In the genomic region with DNA sequence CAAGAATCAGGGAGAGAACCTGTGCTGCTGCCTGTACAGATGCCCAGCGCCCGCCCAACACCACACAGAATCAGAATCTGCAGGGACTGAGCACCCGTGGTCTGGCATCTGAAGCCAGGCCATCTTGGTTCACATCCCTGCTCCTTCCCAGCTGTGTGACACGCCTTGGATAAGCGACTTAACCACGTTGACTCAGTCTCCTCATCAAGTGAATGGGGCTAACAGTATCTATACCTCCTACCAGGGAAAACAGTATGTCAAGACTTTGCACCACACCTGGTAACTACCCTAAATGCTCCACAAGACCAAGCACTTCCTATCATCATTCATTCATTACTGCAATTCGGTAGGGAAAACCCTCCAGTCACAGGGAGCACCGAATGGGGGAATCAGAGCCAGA, we compare ENCODE assay signal across 8 cellular contexts. TPM values are rescaled to one million over a fixed set of nuclear protein-coding genes. Genes with fewer than 3 reads are reported as not detected.
DNase-seq lines count a peak whose midpoint lies in the region; ATAC-seq and TF ChIP-seq lines count a peak whose summit lies in the region.

No MANE protein-coding gene starts in this region.

- H3K4me3 ChIP-seq in H7 (ENCODE audit: insufficient read depth, low read depth, low read length) (peak overlapping the region; percentile 95), right cardiac atrium (ENCODE audit: low read length) (peak overlapping the region; percentile 93), skeletal muscle tissue (ENCODE audit: low read length in 3 of 3) (peak overlapping the region; percentile 78 to 90 (median 88))

- H3K36me3 ChIP-seq in H7 (replicated peaks; ENCODE audit: control insufficient read depth, insufficient read depth, low read length) (peaks cover 5% of the 10 kb centered on the region), skeletal muscle tissue (ENCODE audit: control insufficient read depth in 3 of 3, insufficient read depth in 3 of 3, low read length in 3 of 3) (peaks cover 10 to 21% (median 17%) of the 10 kb centered on the region in 3 donors)

- H3K27ac Mint-ChIP-seq in WTC11: peak overlapping the region; percentile 93

- CTCF ChIA-PET in WTC11 (lab: Charles Lee): interaction anchor here (6.8 kb wide), 1 partner anchor 9 kb away, joined by 56 read pairs; no protein-coding TSS in a partner anchor

- no peaks in the 10 kb centered on the region for H3K9me3 Mint-ChIP-seq in WTC11

- DNase-seq in H7 (no peak), WTC11 (ENCODE audit: low spot score) (no peak), right cardiac atrium (peak in 1 of 3 donors; percentile 12), NCI-H1092 (lab: John Stamatoyannopoulos, UW) (no peak)

- H3K9ac ChIP-seq in skeletal muscle tissue (ENCODE audit: low read depth in 1 of 3, low read length in 3 of 3): peak overlapping the region; percentile 90 to 93 (median 91)

- H3K9me3 ChIP-seq in right cardiac atrium (ENCODE audit: control insufficient read depth, low read length) (no peaks in the 10 kb centered on the region), skeletal muscle tissue (ENCODE audit: control insufficient read depth in 3 of 3, low read length in 3 of 3) (no peaks in the 10 kb centered on the region)

- peaks cover 30% of the 10 kb centered on the region for H3K4me1 Mint-ChIP-seq in WTC11

- no peak for TF ChIP-seq CTCF in WTC11 (IDR thresholded peaks at IDR 0.05)

- peaks cover 5% of the 10 kb centered on the region; the same call in 1 of the 2 replicates for H3K27me3 Mint-ChIP-seq in WTC11 (ENCODE audit: low read depth)

- peaks cover 14% of the 10 kb centered on the region; the same call in 1 of the 2 replicates for H3K36me3 Mint-ChIP-seq in WTC11

- H3K27me3 ChIP-seq in H7 (ENCODE audit: control insufficient read depth, insufficient read depth, low read length) (no peaks in the 10 kb centered on the region), right cardiac atrium (ENCODE audit: control insufficient read depth, insufficient read depth) (no peaks in the 10 kb centered on the region), skeletal muscle tissue (ENCODE audit: control insufficient read depth in 3 of 3, insufficient read depth in 3 of 3, low read length in 3 of 3) (no peaks in the 10 kb centered on the region)

- WGBS in right cardiac atrium: 52% methylated on average over 8 of the region's 8 CpGs

- intact Hi-C loops in right cardiac atrium (cut with DNase I): no loop called here

- peaks cover 12% of the 10 kb centered on the region for H3K4me1 ChIP-seq in right cardiac atrium (ENCODE audit: control insufficient read depth, insufficient read depth, low read length)
- H3K4me1 ChIP-seq in skeletal muscle tissue (ENCODE audit: control insufficient read depth in 3 of 3, insufficient read depth in 3 of 3, low read length in 3 of 3): peaks cover 30 to 51% (median 41%) of the 10 kb centered on the region in 3 donors

- H3K27ac ChIP-seq in right cardiac atrium (ENCODE audit: low read length) (no peak overlapping the region), skeletal muscle tissue (ENCODE audit: low read depth, low read length) (no peak overlapping the region)

- POLR2A ChIA-PET in WTC11 (lab: Charles Lee): no interaction called here

- no peak for ATAC-seq in WTC11
- ATAC-seq in right cardiac atrium: no peak
- no peak for ATAC-seq in HG03039 (IDR thresholded peaks at IDR 0.05; ENCODE audit: unreplicated experiment)
- no peak for ATAC-seq in GM21737 (IDR thresholded peaks at IDR 0.05; ENCODE audit: unreplicated experiment)
- no peak for ATAC-seq in GM21619 (IDR thresholded peaks at IDR 0.05; ENCODE audit: unreplicated experiment)

- peak overlapping the region; percentile 96 for H3K4me3 Mint-ChIP-seq in WTC11

TF ChIP-seq in WTC11, 78 proteins besides CTCF, POLR2A, EP300 and RAD21 (continues in another document):
- TF ChIP-seq ZNF425 (CRISPR knock-in tag; conservative IDR thresholded peaks at IDR 0.05) (no peak), NFE2L1 (CRISPR knock-in tag; IDR thresholded peaks at IDR 0.05) (no peak), CBFB (CRISPR knock-in tag; IDR thresholded peaks at IDR 0.05; ENCODE audit: low read depth) (no peak), ZNF532 (CRISPR knock-in tag; IDR thresholded peaks at IDR 0.05; ENCODE audit: borderline replicate concordance) (no peak), MXD4 (CRISPR knock-in tag; IDR thresholded peaks at IDR 0.05; ENCODE audit: borderline replicate concordance) (no peak), FOXJ3 (CRISPR knock-in tag; IDR thresholded peaks at IDR 0.05; ENCODE audit: borderline replicate concordance) (no peak), SOX15 (CRISPR knock-in tag; IDR thresholded peaks at IDR 0.05) (no peak), ZNF263 (CRISPR knock-in tag; IDR thresholded peaks at IDR 0.05; ENCODE audit: low read depth) (no peak), NR1H2 (CRISPR knock-in tag; IDR thresholded peaks at IDR 0.05) (no peak)
- TF ChIP-seq, protein P1, sequence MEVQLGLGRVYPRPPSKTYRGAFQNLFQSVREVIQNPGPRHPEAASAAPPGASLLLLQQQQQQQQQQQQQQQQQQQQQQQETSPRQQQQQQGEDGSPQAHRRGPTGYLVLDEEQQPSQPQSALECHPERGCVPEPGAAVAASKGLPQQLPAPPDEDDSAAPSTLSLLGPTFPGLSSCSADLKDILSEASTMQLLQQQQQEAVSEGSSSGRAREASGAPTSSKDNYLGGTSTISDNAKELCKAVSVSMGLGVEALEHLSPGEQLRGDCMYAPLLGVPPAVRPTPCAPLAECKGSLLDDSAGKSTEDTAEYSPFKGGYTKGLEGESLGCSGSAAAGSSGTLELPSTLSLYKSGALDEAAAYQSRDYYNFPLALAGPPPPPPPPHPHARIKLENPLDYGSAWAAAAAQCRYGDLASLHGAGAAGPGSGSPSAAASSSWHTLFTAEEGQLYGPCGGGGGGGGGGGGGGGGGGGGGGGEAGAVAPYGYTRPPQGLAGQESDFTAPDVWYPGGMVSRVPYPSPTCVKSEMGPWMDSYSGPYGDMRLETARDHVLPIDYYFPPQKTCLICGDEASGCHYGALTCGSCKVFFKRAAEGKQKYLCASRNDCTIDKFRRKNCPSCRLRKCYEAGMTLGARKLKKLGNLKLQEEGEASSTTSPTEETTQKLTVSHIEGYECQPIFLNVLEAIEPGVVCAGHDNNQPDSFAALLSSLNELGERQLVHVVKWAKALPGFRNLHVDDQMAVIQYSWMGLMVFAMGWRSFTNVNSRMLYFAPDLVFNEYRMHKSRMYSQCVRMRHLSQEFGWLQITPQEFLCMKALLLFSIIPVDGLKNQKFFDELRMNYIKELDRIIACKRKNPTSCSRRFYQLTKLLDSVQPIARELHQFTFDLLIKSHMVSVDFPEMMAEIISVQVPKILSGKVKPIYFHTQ (CRISPR knock-in tag; IDR thresholded peaks at IDR 0.05): no peak

RNA-seq across cellular contexts. Expression of gene RANBP3, which starts 1.2 kb away (rescaled TPM):
- total RNA-seq in H7 (2014; rRNA removed; shearing (Covaris generic)): 73.7 and 79.7 TPM in 2 replicates
- 74.5 to 76.3 TPM (median 75.6 TPM) in 3 replicates for total RNA-seq in WTC11 (2021)
- total RNA-seq in right cardiac atrium: 10 to 100 TPM; 54.8 to 73.8 (median 67.7) TPM
- 49.6 TPM for polyA plus RNA-seq in right cardiac atrium
- 26.6 TPM for total RNA-seq in skeletal muscle tissue
